26 cellular contexts compared by ENCODE assay signal in genomic region chr18:5506174-5506573, GRCh38. TPM values are rescaled to one million over a fixed set of nuclear protein-coding genes. Genes with fewer than 3 reads are reported as not detected.
"Had no signal": no experiment of that assay in that cellular context is flagged by ENCODE, and none has a peak within 500 bp of the region (broad histone marks: within the 10 kb centered on the region; RNA-seq: fewer than 3 reads in every experiment).

No MANE protein-coding gene starts in this region.

- H3K27me3 Mint-ChIP-seq: progenitor cell of endocrine pancreas had no signal

- H3K4me3 ChIP-seq: left lung, lower lobe of right lung, ovary, right atrium auricular region, right lobe of liver, smooth muscle cell, tibial nerve, upper lobe of left lung, vagina had no signal

- H3K27me3 ChIP-seq: left lung, ovary, right atrium auricular region, right lobe of liver, tibial nerve, upper lobe of left lung, vagina had no signal

- ATAC-seq: left lung; lower lobe of right lung; natural killer cell; right lobe of liver; stimulated activated memory B cell treated with anti-CD40 and anti-IgM and Interleukin-4, amounts not matched to agents 10 μg/mL and 1 μg/mL and 100 μg/mL, for 72 hours; stimulated activated naive CD8-positive, alpha-beta T cell treated with anti-CD3 and anti-CD28 coated beads, Interleukin-15, amount 100 ng/mL, for 72 hours had no signal

- H3K4me2 ChIP-seq: smooth muscle cell had no signal

- H3K27ac Mint-ChIP-seq: immature natural killer cell; natural killer cell; progenitor cell of endocrine pancreas; stimulated activated memory B cell treated with anti-CD40 and anti-IgM and Interleukin-4, amounts not matched to agents 10 μg/mL and 1 μg/mL and 100 μg/mL, for 72 hours; stimulated activated naive CD8-positive, alpha-beta T cell treated with anti-CD3 and anti-CD28 coated beads, Interleukin-15, amount 100 ng/mL, for 72 hours had no signal

- DNase-seq: immature natural killer cell; kidney; left colon; left lung; lower lobe of right lung; mammary epithelial cell; mesenchymal stem cell; naive B cell; natural killer cell; nucleus accumbens; ovary; right lobe of liver; stimulated activated CD4-positive, alpha-beta T cell treated with anti-CD3 and anti-CD28 coated beads, Interleukin-1b, Interleukin-23, amount 100 ng/mL, for 48 hours; stimulated activated CD4-positive, alpha-beta T cell treated with anti-CD3 and anti-CD28 coated beads, Interleukin-2, amount 100 ng/mL, for 48 hours; stimulated activated CD4-positive, alpha-beta T cell treated with anti-CD3 and anti-CD28 coated beads, Interleukin-4, amount 100 ng/mL, for 4 hours; stimulated activated CD8-positive, alpha-beta memory T cell treated with anti-CD3 and anti-CD28 coated beads, Interleukin-4, amount 100 ng/mL, for 48 hours; stimulated activated naive CD4-positive, alpha-beta T cell treated with Interleukin-2 at 50 U/mL for 16 hours; stimulated activated naive CD8-positive, alpha-beta T cell treated with anti-CD3 and anti-CD28 coated beads, Interleukin-15, amount 100 ng/mL, for 72 hours; substantia nigra; upper lobe of left lung had no signal

- H3K4me1 Mint-ChIP-seq: immature natural killer cell; naive B cell; natural killer cell; stimulated activated memory B cell treated with anti-CD40 and anti-IgM and Interleukin-4, amounts not matched to agents 10 μg/mL and 1 μg/mL and 100 μg/mL, for 72 hours; stimulated activated naive CD8-positive, alpha-beta T cell treated with anti-CD3 and anti-CD28 coated beads, Interleukin-15, amount 100 ng/mL, for 72 hours had no signal

- H3K4me1 ChIP-seq: left lung, right atrium auricular region, right lobe of liver, upper lobe of left lung, vagina had no signal

- H3K27ac ChIP-seq: left lung, lower lobe of right lung, ovary, right atrium auricular region, right lobe of liver, tibial nerve, upper lobe of left lung, vagina had no signal

- H3K9me3 Mint-ChIP-seq: stimulated activated naive CD8-positive, alpha-beta T cell treated with anti-CD3 and anti-CD28 coated beads, Interleukin-15, amount 100 ng/mL, for 72 hours had no signal

- H3K36me3 Mint-ChIP-seq: immature natural killer cell, naive B cell, natural killer cell had no signal

- H3K9me3 ChIP-seq: left lung, lower lobe of right lung, ovary, right atrium auricular region, right lobe of liver, tibial nerve, upper lobe of left lung, vagina had no signal

- H3K36me3 ChIP-seq: left lung, lower lobe of right lung, ovary, right atrium auricular region, right lobe of liver, tibial nerve, upper lobe of left lung, vagina had no signal

- H3K4me3 Mint-ChIP-seq: immature natural killer cell; naive B cell; natural killer cell; stimulated activated memory B cell treated with anti-CD40 and anti-IgM and Interleukin-4, amounts not matched to agents 10 μg/mL and 1 μg/mL and 100 μg/mL, for 72 hours; stimulated activated naive CD8-positive, alpha-beta T cell treated with anti-CD3 and anti-CD28 coated beads, Interleukin-15, amount 100 ng/mL, for 72 hours had no signal

RNA-seq across cellular contexts. Expression of gene EPB41L3, which starts 37.6 kb away (rescaled TPM):
- polyA plus RNA-seq: mammary epithelial cell had no signal
